Comparison of ENCODE assay signal across 8 cellular contexts in genomic region chr6:26216886-26217713, GRCh38.
DNase-seq lines count a peak whose midpoint lies in the region; ATAC-seq, FAIRE-seq and TF ChIP-seq lines count a peak whose summit lies in the region.

No MANE protein-coding gene starts in this region.

- H3K23ac ChIP-seq in H1 (ENCODE audit: insufficient read length): no peak overlapping the region

- H2AK5ac ChIP-seq in H1 (ENCODE audit: low read depth, low read length): no peak overlapping the region

- ATAC-seq in HG02571 (IDR thresholded peaks at IDR 0.05; ENCODE audit: unreplicated experiment): peak; percentile 40
- ATAC-seq in activated CD8-positive, alpha-beta T cell treated with anti-CD3 and anti-CD28 coated beads for 36 hours: peak; percentile 56

- H2AFZ ChIP-seq in H1 (ENCODE audit: low read length): no peak overlapping the region

- POLR2A ChIA-PET in activated CD8-positive, alpha-beta T cell treated with anti-CD3 and anti-CD28 coated beads for 36 hours (lab: Charles Lee): interaction anchor here (0.7 to 27.2 kb wide), 46 partner anchors 9 to 1651 kb away, joined by 3 to 883 read pairs (median 7); a partner anchor contains a TSS
- POLR2A ChIA-PET in H1 (lab: Charles Lee; ENCODE audit: partially characterized antibody): interaction anchor here (0.6 to 40.4 kb wide), 53 partner anchors 3 to 1678 kb away, joined by 3 to 2731 read pairs (median 10); partner anchors contain the start of gene HFE

- H3K79me2 ChIP-seq in H1 (ENCODE audit: control insufficient read depth in 1 of 2, insufficient read depth in 2 of 2, low read length in 2 of 2): no peaks in the 10 kb centered on the region

- FAIRE-seq in H1 (lab: Jason Lieb, UNC): no peak

- H3K4me1 ChIP-seq in H1 (replicated peaks in 1 of 4; ENCODE audit: control insufficient read depth in 3 of 4, insufficient read depth in 4 of 4, low read length in 3 of 4) (peaks cover 0 to 8% (median 1%) of the 10 kb centered on the region in 4 experiments; a peak in 4 of 7 replicates), muscle layer of colon (ENCODE audit: insufficient read depth, low read length) (peaks cover 5% of the 10 kb centered on the region)

- H3K4me3 ChIP-seq in H1 (ENCODE audit: extremely low read depth in 1 of 4, insufficient read depth in 2 of 4, low read depth in 3 of 4, low read length in 4 of 4): peak overlapping the region; percentile 57 to 98 (median 90)
- peak overlapping the region; percentile 63 to 80 for H3K4me3 ChIP-seq in muscle layer of colon (ENCODE audit: low read depth in 1 of 2, low read length in 2 of 2)

- no peak overlapping the region for H2BK15ac ChIP-seq in H1 (ENCODE audit: low read length)

- H2BK120ac ChIP-seq in H1 (replicated peaks; ENCODE audit: low read depth, low read length): no peak overlapping the region

- peak overlapping the region; percentile 91 for H2BK5ac ChIP-seq in H1 (ENCODE audit: low read depth, low read length)

- H3K4me1 Mint-ChIP-seq in activated CD8-positive, alpha-beta T cell treated with anti-CD3 and anti-CD28 coated beads for 36 hours (ENCODE audit: low read depth): peaks cover 11% of the 10 kb centered on the region

- H3K9me3 ChIP-seq in H1 (ENCODE audit: insufficient read depth in 2 of 2, low read depth in 1 of 2, low read length in 1 of 2): no peaks in the 10 kb centered on the region
- no peaks in the 10 kb centered on the region for H3K9me3 ChIP-seq in muscle layer of colon (ENCODE audit: low read length)

- no peak overlapping the region for H2BK20ac ChIP-seq in H1 (ENCODE audit: low read length)

- no peaks in the 10 kb centered on the region for H3K36me3 Mint-ChIP-seq in activated CD8-positive, alpha-beta T cell treated with anti-CD3 and anti-CD28 coated beads for 36 hours (ENCODE audit: low read depth)

- CTCF ChIA-PET in activated CD8-positive, alpha-beta T cell treated with anti-CD3 and anti-CD28 coated beads for 36 hours (lab: Charles Lee): interaction anchor here (0.7 to 2.4 kb wide), 19 partner anchors 8 to 44 kb away, joined by 3 to 13 read pairs (median 5); a partner anchor contains a TSS
- CTCF ChIA-PET in H1 (lab: Charles Lee; ENCODE audit: partially characterized antibody): interaction anchor here (1.0 to 2.2 kb wide), 11 partner anchors 8 to 112 kb away, joined by 3 to 14 read pairs (median 5); a partner anchor contains a TSS

- TF ChIP-seq RAD21 in H1 (IDR thresholded peaks at IDR 0.05 in 1 of 2, conservative IDR thresholded peaks at IDR 0.05 in 1 of 2; ENCODE audit: low read depth in 2 of 2, low read length in 2 of 2): peak in 1 of 2 experiments; percentile 1; a peak in 1 of 4 replicates

- no peak overlapping the region; the same call in 1 of the 2 replicates for H2BK12ac ChIP-seq in H1 (ENCODE audit: low read depth, low read length)

- no peaks in the 10 kb centered on the region for H3K27me3 ChIP-seq in H1 (replicated peaks in 1 of 4; ENCODE audit: control insufficient read depth in 3 of 4, extremely low read depth in 1 of 4, insufficient read depth in 3 of 4, low read length in 3 of 4)
- H3K27me3 ChIP-seq in muscle layer of colon (ENCODE audit: control insufficient read depth in 1 of 2, insufficient read depth in 2 of 2, low read length in 2 of 2): no peaks in the 10 kb centered on the region

- H3K36me3 ChIP-seq in H1 (ENCODE audit: control insufficient read depth in 2 of 4, insufficient read depth in 4 of 4, low read length in 3 of 4) (no peaks in the 10 kb centered on the region), muscle layer of colon (ENCODE audit: insufficient read depth, low read length) (no peaks in the 10 kb centered on the region)

- peak overlapping the region; percentile 97 for H3K27ac ChIP-seq in H1 (ENCODE audit: low read depth, low read length)
- H3K27ac ChIP-seq in muscle layer of colon (ENCODE audit: low read depth, low read length): peak overlapping the region; percentile 72

- TF ChIP-seq POLR2A in H1 (IDR thresholded peaks at IDR 0.05; ENCODE audit: control extremely low read depth in 1 of 2, low read depth in 2 of 2, low read length in 2 of 2): peak; percentile 85 to 87

- TF ChIP-seq EP300 in H1 (IDR thresholded peaks at IDR 0.05; ENCODE audit: borderline replicate concordance in 1 of 2, low read depth in 2 of 2, low read length in 2 of 2): no peak

- H3K4ac ChIP-seq in H1 (replicated peaks; ENCODE audit: insufficient read length, low read depth, low read length): no peak overlapping the region

- peak overlapping the region; percentile 91 to 94 (median 94) for H3K9ac ChIP-seq in H1 (replicated peaks in 1 of 4; ENCODE audit: extremely low read depth in 1 of 4, low read depth in 3 of 4, low read length in 3 of 4)
- peak overlapping the region; percentile 68 for H3K9ac ChIP-seq in muscle layer of colon (ENCODE audit: low read length)

- H3K14ac ChIP-seq in H1 (ENCODE audit: insufficient read length): peak overlapping the region; percentile 11

- H3K79me1 ChIP-seq in H1 (ENCODE audit: low read depth, low read length): no peaks in the 10 kb centered on the region

- no peaks in the 10 kb centered on the region for H3K27me3 Mint-ChIP-seq in activated CD8-positive, alpha-beta T cell treated with anti-CD3 and anti-CD28 coated beads for 36 hours

- H3K9me3 Mint-ChIP-seq in activated CD8-positive, alpha-beta T cell treated with anti-CD3 and anti-CD28 coated beads for 36 hours: no peaks in the 10 kb centered on the region

- H4K20me1 ChIP-seq in H1 (replicated peaks in 1 of 2; ENCODE audit: control insufficient read depth in 1 of 2, insufficient read depth in 2 of 2, low read length in 2 of 2): no peaks in the 10 kb centered on the region

- peak overlapping the region; percentile 78 to 95 for H3K4me2 ChIP-seq in H1 (ENCODE audit: insufficient read depth in 1 of 2, low read depth in 2 of 2, low read length in 2 of 2)

- peak overlapping the region; percentile 48 for H3K56ac ChIP-seq in H1 (replicated peaks; ENCODE audit: insufficient read length, low read depth, low read length)

- no peak overlapping the region for H3K27ac Mint-ChIP-seq in activated CD8-positive, alpha-beta T cell treated with anti-CD3 and anti-CD28 coated beads for 36 hours

- H3K18ac ChIP-seq in H1 (ENCODE audit: extremely low read depth, low read length): 0 out of 2 replicates have a peak overlapping the region, but pooled peaks have one; percentile 52

- no peak overlapping the region for H3K4me3 Mint-ChIP-seq in activated CD8-positive, alpha-beta T cell treated with anti-CD3 and anti-CD28 coated beads for 36 hours

- WGBS in H1 (ENCODE audit: extremely low coverage in 1 of 2, insufficient coverage in 1 of 2, insufficient read length in 1 of 2, insufficient replicate concordance in 2 of 2, low coverage in 1 of 2, low lambda C conversion rate in 2 of 2, missing lambda C conversion rate in 1 of 2), 2 experiments: 1% methylated on average over 44 of the region's 44 CpGs; no CpG with 5 or more reads in 1 of the 2 experiments

- peaks cover 10% of the 10 kb centered on the region for H3K23me2 ChIP-seq in H1 (ENCODE audit: low read depth, low read length)

- peak; percentile 54 for DNase-seq in GM03348 (ENCODE audit: low spot score)
- peak; percentile 80 for DNase-seq in NCI-H510A (lab: John Stamatoyannopoulos, UW)
- DNase-seq in activated CD8-positive, alpha-beta T cell treated with anti-CD3 and anti-CD28 coated beads for 36 hours: peak; percentile 91
- peak in 1 of 2 experiments; percentile 87 for DNase-seq in H1 (ENCODE audit: low read depth in 1 of 2, low spot score in 2 of 2)
- peak; percentile 76 for DNase-seq in stromal cell of bone marrow (ENCODE audit: low read depth)
- DNase-seq in DMS79 treated with DMSO at 0.1 percent for 48 hours (lab: John Stamatoyannopoulos, UW): no peak

- peak overlapping the region; percentile 31 for H4K91ac ChIP-seq in H1 (replicated peaks; ENCODE audit: insufficient read length, low read length)

- H4K8ac ChIP-seq in H1 (ENCODE audit: extremely low read depth, insufficient read depth, low read length): peak overlapping the region; percentile 78; the same call in 1 of the 2 replicates

- TF ChIP-seq CTCF in activated CD8-positive, alpha-beta T cell treated with anti-CD3 and anti-CD28 coated beads for 36 hours (IDR thresholded peaks at IDR 0.05): peak; percentile 61
- peak in 2 of 3 experiments; percentile 39 to 53; a peak in 2 of 4 replicates for TF ChIP-seq CTCF in H1 (IDR thresholded peaks at IDR 0.05; ENCODE audit: control extremely low read depth in 1 of 3, insufficient read depth in 1 of 3, low read depth in 1 of 3, low read length in 3 of 3)

- H4K5ac ChIP-seq in H1 (ENCODE audit: insufficient read length, low read depth, low read length): peak overlapping the region; percentile 57

- intact Hi-C loops in activated CD8-positive, alpha-beta T cell treated with anti-CD3 and anti-CD28 coated beads for 36 hours (cut with micrococcal nuclease): loop anchor here (1.0 to 5.0 kb wide), 3 partner anchors 12 to 55 kb away; a partner anchor contains a TSS

TF ChIP-seq in H1, 55 proteins besides CTCF, POLR2A, EP300 and RAD21 (continues in another document):
- TF ChIP-seq KDM1A (IDR thresholded peaks at IDR 0.05; ENCODE audit: borderline replicate concordance, low read length): no peak
- no peak for TF ChIP-seq HDAC2 (IDR thresholded peaks at IDR 0.05; ENCODE audit: borderline replicate concordance in 1 of 2, low read depth in 2 of 2, low read length in 2 of 2)
